In genomic region chr1:31182352-31182751, GRCh38 we compare ENCODE assay signal across 9 cellular contexts. TPM values are rescaled to one million over a fixed set of nuclear protein-coding genes. Genes with fewer than 3 reads are reported as not detected.
DNase-seq lines count a peak whose midpoint lies in the region; ATAC-seq, FAIRE-seq and TF ChIP-seq lines count a peak whose summit lies in the region.
"Had no signal": no experiment of that assay in that cellular context is flagged by ENCODE, and none has a peak within 500 bp of the region (broad histone marks: within the 10 kb centered on the region; RNA-seq: fewer than 3 reads in every experiment).

No MANE protein-coding gene starts in this region.

- no peak for TF ChIP-seq POLR2A in Peyer's patch (IDR thresholded peaks at IDR 0.05)

- ATAC-seq in GM21423 (IDR thresholded peaks at IDR 0.05; ENCODE audit: unreplicated experiment): no peak

- no peak overlapping the region for H3K27ac Mint-ChIP-seq in osteocyte (ENCODE audit: unreplicated experiment)

- H3K36me3 ChIP-seq in Peyer's patch: no peaks in the 10 kb centered on the region

- peaks cover 0 to 18% (median 5%) of the 10 kb centered on the region in 4 donors for H3K4me1 ChIP-seq in Peyer's patch

- no peak for FAIRE-seq in urothelium cell line (lab: Jason Lieb, UNC)

- H3K9me3 Mint-ChIP-seq in osteocyte (ENCODE audit: unreplicated experiment): no peaks in the 10 kb centered on the region

- no peaks in the 10 kb centered on the region for H3K27me3 ChIP-seq in Peyer's patch

- no peak overlapping the region for H3K4me3 Mint-ChIP-seq in osteocyte (ENCODE audit: unreplicated experiment)

- peak; percentile 59 for DNase-seq in AG09319 (ENCODE audit: extremely low read depth, low read depth)
- peak; percentile 87 for DNase-seq in HEK293T (ENCODE audit: extremely low spot score)
- DNase-seq in Peyer's patch: peak; percentile 19 to 80 (median 70)
- DNase-seq in activated T-helper 9 cell treated with anti-CD3 and anti-CD28 coated beads, Interleukin-2, amount 50 U/mL, for 16 hours (ENCODE audit: low read depth): peak; percentile 33
- DNase-seq in foreskin melanocyte: peak; percentile 43
- DNase-seq in osteocyte (ENCODE audit: extremely low spot score, unreplicated experiment): peak; percentile 94
- DNase-seq in urothelium cell line (ENCODE audit: low spot score): peak; percentile 89

- H3K9me3 ChIP-seq in Peyer's patch: no peaks in the 10 kb centered on the region

- CTCF ChIA-PET in HEK293T (lab: Yijun Ruan, JAX): interaction anchor here (0.8 to 2.3 kb wide), 8 partner anchors 9 to 367 kb away, joined by 3 to 12 read pairs (median 5); no protein-coding TSS in a partner anchor

- peak overlapping the region in 2 of 4 donors; percentile 6 to 18 for H3K4me3 ChIP-seq in Peyer's patch

- no peak overlapping the region for H3K27ac ChIP-seq in Peyer's patch

- peak; percentile 34 for TF ChIP-seq CTCF in AG09319 (IDR thresholded peaks at IDR 0.05; ENCODE audit: low read depth, low read length)
- TF ChIP-seq CTCF in Peyer's patch (IDR thresholded peaks at IDR 0.05): peak in 2 of 6 experiments; percentile 12 to 36
- peak; percentile 33 for TF ChIP-seq CTCF in osteocyte (IDR thresholded peaks at IDR 0.05)

- peaks cover 6% of the 10 kb centered on the region for H3K4me1 Mint-ChIP-seq in osteocyte (ENCODE audit: unreplicated experiment)

- POLR2A ChIA-PET in HEK293T (lab: Yijun Ruan, JAX): interaction anchor here (1.0 kb wide), 1 partner anchor 114 kb away, joined by 5 read pairs; the partner anchor contains the start of genes SNRNP40 and ZCCHC17

- no peaks in the 10 kb centered on the region for H3K36me3 Mint-ChIP-seq in osteocyte (ENCODE audit: unreplicated experiment)

- peaks cover 14% of the 10 kb centered on the region for H3K27me3 Mint-ChIP-seq in osteocyte (ENCODE audit: unreplicated experiment)

TF ChIP-seq in HEK293T, 16 proteins besides CTCF, POLR2A, EP300 and RAD21:
- TF ChIP-seq TARDBP (IDR thresholded peaks at IDR 0.05): no peak
- no peak for TF ChIP-seq SP1 (IDR thresholded peaks at IDR 0.05)
- TF ChIP-seq L3MBTL2 (conservative IDR thresholded peaks at IDR 0.05): no peak
TF ChIP-seq in HEK293T: peak in this region for 0.

RNA-seq across cellular contexts. Expression of gene NKAIN1, which starts 57.3 kb away (rescaled TPM):
- total RNA-seq in Peyer's patch: not detected
- 1.9 and 2.2 TPM in 2 replicates for total RNA-seq in osteocyte
- total RNA-seq: pulmonary artery endothelial cell had no signal

Comparison
In these comparisons a context has a peak if more than half of its experiments do, and no peak if none do; other contexts are left out.
1. DNase-seq: peak in every context shown above with its lines; median percentile 94 in osteocyte; 89 in urothelium cell line; 87 in HEK293T; 70 in Peyer's patch; 59 in AG09319; 43 in foreskin melanocyte; 33 in activated T-helper 9 cell treated with anti-CD3 and anti-CD28 coated beads, Interleukin-2, amount 50 U/mL, for 16 hours.